In the genomic region with DNA sequence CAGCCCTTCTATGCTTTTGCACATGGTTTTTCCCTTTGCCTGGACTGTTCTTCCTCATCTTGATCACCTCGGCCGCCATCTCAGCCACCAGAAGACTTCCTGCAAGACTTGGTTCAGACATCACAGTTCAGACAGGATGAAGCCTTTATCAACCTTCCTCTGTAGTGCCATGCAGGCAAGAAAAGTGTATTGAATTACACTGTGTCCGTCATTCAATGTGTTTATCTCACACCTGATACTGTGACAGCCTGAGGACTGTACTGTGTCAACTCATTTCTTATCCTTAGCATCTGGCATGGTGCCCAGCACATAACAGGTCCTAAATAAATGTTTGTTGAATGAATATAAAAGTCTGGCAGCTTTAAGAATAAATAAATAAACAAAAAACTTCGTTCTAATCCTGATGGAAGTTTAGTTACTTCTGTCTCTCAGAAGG, we compare ENCODE assay signal across 15 cellular contexts.
"Had no signal": no experiment of that assay in that cellular context is flagged by ENCODE, and none has a peak within 500 bp of the region (broad histone marks: within the 10 kb centered on the region; RNA-seq: fewer than 3 reads in every experiment).

No MANE protein-coding gene starts in this region.

- H3K36me3 ChIP-seq: breast epithelium, esophagus muscularis mucosa, neural progenitor cell, pancreas, tibial artery, uterus, WERI-Rb-1 had no signal

- H3K4me3 Mint-ChIP-seq: activated CD4-positive, alpha-beta memory T cell treated with anti-CD3 and anti-CD28 coated beads, Interleukin-2, amount 10 ng/mL, durations not matched to agents 7 days and 5 days; activated CD4-positive, alpha-beta T cell treated with anti-CD3 and anti-CD28 coated beads for 36 hours; activated T-cell treated with anti-CD3 and anti-CD28 coated beads, Interleukin-2, amount 50 U/mL, for 72 hours; neural progenitor cell had no signal

- H3K4me1 Mint-ChIP-seq: activated CD4-positive, alpha-beta memory T cell treated with anti-CD3 and anti-CD28 coated beads, Interleukin-2, amount 10 ng/mL, durations not matched to agents 7 days and 5 days; activated CD4-positive, alpha-beta T cell treated with anti-CD3 and anti-CD28 coated beads for 36 hours; neural progenitor cell had no signal

- H3K9ac ChIP-seq: neural progenitor cell had no signal

- H3K9me3 Mint-ChIP-seq: activated CD4-positive, alpha-beta memory T cell treated with anti-CD3 and anti-CD28 coated beads, Interleukin-2, amount 10 ng/mL, durations not matched to agents 7 days and 5 days; neural progenitor cell had no signal

- H3K4me1 ChIP-seq: breast epithelium, neural progenitor cell, tibial artery, uterus had no signal

- H3K4me3 ChIP-seq: breast epithelium, dorsolateral prefrontal cortex, esophagus muscularis mucosa, neural progenitor cell, pancreas, tibial artery, uterus had no signal

- H3K4me2 ChIP-seq: neural progenitor cell had no signal

- H3K27ac Mint-ChIP-seq: activated CD4-positive, alpha-beta memory T cell treated with anti-CD3 and anti-CD28 coated beads, Interleukin-2, amount 10 ng/mL, durations not matched to agents 7 days and 5 days; activated CD4-positive, alpha-beta T cell treated with anti-CD3 and anti-CD28 coated beads for 36 hours; activated T-cell treated with anti-CD3 and anti-CD28 coated beads, Interleukin-2, amount 50 U/mL, for 72 hours; neural progenitor cell had no signal

- H3K36me3 Mint-ChIP-seq: neural progenitor cell had no signal

- DNase-seq: activated CD4-positive, alpha-beta memory T cell treated with anti-CD3 and anti-CD28 coated beads, Interleukin-2, amount 10 ng/mL, durations not matched to agents 7 days and 5 days; activated CD4-positive, alpha-beta T cell treated with anti-CD3 and anti-CD28 coated beads for 36 hours; activated T-cell treated with anti-CD3 and anti-CD28 coated beads, Interleukin-2, amount 50 U/mL, for 72 hours; aorta; dorsolateral prefrontal cortex; mesenchymal stem cell; pancreas; stimulated activated CD4-positive, alpha-beta T cell treated with anti-CD3 and anti-CD28 coated beads, Interleukin-15, amount 100 ng/mL, for 24 hours; stimulated activated CD4-positive, alpha-beta T cell treated with anti-CD3 and anti-CD28 coated beads, Interleukin-4, amount 100 ng/mL, for 4 hours; tibial artery; uterus; WERI-Rb-1 had no signal

- H3K27ac ChIP-seq: breast epithelium, dorsolateral prefrontal cortex, esophagus muscularis mucosa, neural progenitor cell, pancreas, tibial artery, uterus, WERI-Rb-1 had no signal

- H3K27me3 ChIP-seq: breast epithelium, esophagus muscularis mucosa, neural progenitor cell, pancreas, tibial artery, uterus had no signal
